Comparison of ENCODE assay signal across 8 cellular contexts in genomic region chr1:120175688-120176087, GRCh38. TPM values are rescaled to one million over a fixed set of nuclear protein-coding genes. Genes with fewer than 3 reads are reported as not detected.
DNase-seq lines count a peak whose midpoint lies in the region; ATAC-seq and TF ChIP-seq lines count a peak whose summit lies in the region.
"Not testable (repeated sequence)": the region's sequence is repeated elsewhere in the genome, so short reads cannot be mapped to it uniquely, and the experiment has no call there.

No MANE protein-coding gene starts in this region.

- intact Hi-C loops in ovary (cut with DNase I); upper lobe of right lung (cut with DNase I): not testable (repeated sequence)

- 2 to 7% (median 2%) methylated on average over 7 of the region's 7 CpGs for WGBS in adipose tissue, 3 donors
- 0 to 3% (median 2%) methylated on average over 7 of the region's 7 CpGs for WGBS in ovary, 3 donors

- not testable (repeated sequence) for H3K9me3 ChIP-seq in ovary, upper lobe of right lung

- TF ChIP-seq CTCF in HL-60 (IDR thresholded peaks at IDR 0.05; ENCODE audit: insufficient read depth, low read length); ovary (IDR thresholded peaks at IDR 0.05); upper lobe of right lung (IDR thresholded peaks at IDR 0.05): not testable (repeated sequence)

- ATAC-seq in upper lobe of right lung, result not testable (repeated sequence)

- H3K4me1 ChIP-seq in ovary (ENCODE audit: insufficient read depth); upper lobe of right lung: not testable (repeated sequence)

- DNase-seq in DMS79 treated with DMSO at 0.1 percent for 48 hours (lab: John Stamatoyannopoulos, UW) (peak; percentile 51), SK-MEL-5 (ENCODE audit: low read depth, low spot score) (peak; percentile 21), erythroblast (lab: John Stamatoyannopoulos, UW) (peak; percentile 49 to 73)
- DNase-seq in HL-60 (ENCODE audit: low read depth in 1 of 2, low spot score in 1 of 2); ovary; upper lobe of right lung: not testable (repeated sequence)

- H3K36me3 ChIP-seq in ovary, upper lobe of right lung: not testable (repeated sequence)

- in situ Hi-C loops in SK-MEL-5 (cut with HindIII; ENCODE audit: low pct_unique_long_range_greater_than_20kb, low sequenced_read_pairs), result not testable (repeated sequence)

- not testable (repeated sequence) for TF ChIP-seq EP300 in ovary (IDR thresholded peaks at IDR 0.05)

- H3K27me3 ChIP-seq in HL-60 (ENCODE audit: insufficient read depth, poor library complexity, severe bottlenecking); layer of hippocampus (ENCODE audit: control insufficient read depth, insufficient read depth, low read length); ovary; upper lobe of right lung: not testable (repeated sequence)

- H3K4me3 ChIP-seq in HL-60 (replicated peaks; ENCODE audit: insufficient read depth, low read length) (peak overlapping the region; percentile 75), ovary (peak overlapping the region; percentile 90), upper lobe of right lung (peak overlapping the region; percentile 91)

- TF ChIP-seq POLR2A in erythroblast (IDR thresholded peaks at IDR 0.05; ENCODE audit: low read length); ovary (IDR thresholded peaks at IDR 0.05): not testable (repeated sequence)

- H3K27ac ChIP-seq in HL-60 (replicated peaks) (peak overlapping the region; percentile 83), adipose tissue (ENCODE audit: low read depth, low read length) (peak overlapping the region; percentile 75), layer of hippocampus (ENCODE audit: low read depth, low read length) (peak overlapping the region; percentile 90), ovary (peak overlapping the region; percentile 65 to 81), upper lobe of right lung (peak overlapping the region; percentile 91)

RNA-seq across cellular contexts. Expression of gene SEC22B, which starts 0.6 kb away (rescaled TPM):
- total RNA-seq in SK-MEL-5 (2014; rRNA removed; shearing (Covaris generic)), result 38.7 and 39.8 TPM in 2 replicates
- 26.6 and 26.9 TPM in 2 replicates for polyA plus RNA-seq in SK-MEL-5 (2015; cell fraction: cytosol; rRNA removed)
- 54.8 and 63.5 TPM in 2 replicates for polyA plus RNA-seq in SK-MEL-5 (2015; cell fraction: nucleus; rRNA removed)
- polyA plus RNA-seq in adipose tissue, result 10 to 100 TPM; 10.9 to 30.4 (median 17.2) TPM
- total RNA-seq in ovary, result 10 to 100 TPM; 20.3 to 32.6 (median 27.4) TPM
- polyA plus RNA-seq in ovary, result 10 to 100 TPM; 14.6 to 34.6 TPM
- 30.2 TPM for total RNA-seq in upper lobe of right lung
